ENCODE assay signal across 1 cellular context in the genomic region with DNA sequence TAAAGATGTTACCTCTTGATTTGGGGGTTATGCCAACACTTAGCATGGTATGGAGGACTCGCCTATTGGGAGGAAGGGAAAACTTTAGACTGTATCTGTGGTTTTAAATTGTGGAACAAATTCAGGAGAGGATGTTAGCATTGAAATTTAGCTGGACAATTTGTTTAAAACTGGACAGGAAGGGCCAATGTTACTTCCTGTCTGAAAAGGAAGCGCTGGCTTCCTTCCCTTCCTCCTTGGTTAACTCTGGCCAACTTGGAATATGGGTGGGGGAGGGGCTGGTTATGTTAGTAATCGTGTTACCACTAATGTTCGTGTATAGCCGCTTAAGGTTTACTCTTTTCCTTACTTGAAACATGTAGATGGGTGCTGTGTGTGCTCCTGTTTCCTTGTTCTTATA.
TF ChIP-seq lines count a peak whose summit lies in the region.

No MANE protein-coding gene starts in this region.

TF ChIP-seq in WTC11, 78 proteins besides CTCF, POLR2A, EP300 and RAD21 (continued from another document):
- TF ChIP-seq IRF1 (CRISPR knock-in tag; IDR thresholded peaks at IDR 0.05) (no peak), NR2C2 (CRISPR knock-in tag; IDR thresholded peaks at IDR 0.05) (no peak), RELA (CRISPR knock-in tag; IDR thresholded peaks at IDR 0.05; ENCODE audit: borderline replicate concordance) (no peak), GTF2I (CRISPR knock-in tag; conservative IDR thresholded peaks at IDR 0.05) (no peak), SMAD4 (CRISPR knock-in tag; IDR thresholded peaks at IDR 0.05) (no peak), CBFB (CRISPR knock-in tag; IDR thresholded peaks at IDR 0.05; ENCODE audit: low read depth) (no peak), ZNF396 (CRISPR knock-in tag; IDR thresholded peaks at IDR 0.05; ENCODE audit: borderline replicate concordance) (no peak), ZNF671 (CRISPR knock-in tag; IDR thresholded peaks at IDR 0.05) (no peak), ATF1 (CRISPR knock-in tag; IDR thresholded peaks at IDR 0.05) (no peak), NFYB (CRISPR knock-in tag; conservative IDR thresholded peaks at IDR 0.05; ENCODE audit: low read depth) (no peak)
- TF ChIP-seq, protein P1, sequence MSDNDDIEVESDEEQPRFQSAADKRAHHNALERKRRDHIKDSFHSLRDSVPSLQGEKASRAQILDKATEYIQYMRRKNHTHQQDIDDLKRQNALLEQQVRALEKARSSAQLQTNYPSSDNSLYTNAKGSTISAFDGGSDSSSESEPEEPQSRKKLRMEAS (CRISPR knock-in tag; IDR thresholded peaks at IDR 0.05), result no peak
